In genomic region chr22:50293441-50294318, GRCh38 we compare ENCODE assay signal across 1 cellular context.
TF ChIP-seq lines count a peak whose summit lies in the region.

No MANE protein-coding gene starts in this region.

TF ChIP-seq in GM12878, 131 proteins besides CTCF, POLR2A, EP300 and RAD21:
- TF ChIP-seq ETV6 (conservative IDR thresholded peaks at IDR 0.05 in 1 of 2, IDR thresholded peaks at IDR 0.05 in 1 of 2; ENCODE audit: borderline replicate concordance in 1 of 2, low read depth in 1 of 2) (no peak), MEF2A (IDR thresholded peaks at IDR 0.05; ENCODE audit: insufficient read depth, low read depth, low read length) (no peak), MEF2B (IDR thresholded peaks at IDR 0.05; ENCODE audit: partially characterized antibody, poor library complexity, severe bottlenecking) (peak; percentile 38), ASH2L (IDR thresholded peaks at IDR 0.05; ENCODE audit: borderline replicate concordance, low read depth) (no peak), NKRF (conservative IDR thresholded peaks at IDR 0.05) (no peak), BCLAF1 (IDR thresholded peaks at IDR 0.05) (no peak), ZNF207 (IDR thresholded peaks at IDR 0.05; ENCODE audit: borderline replicate concordance) (no peak), SPI1 (IDR thresholded peaks at IDR 0.05; ENCODE audit: borderline replicate concordance, insufficient read depth, low read depth, low read length) (peak; percentile 80; the same call in 1 of the 2 replicates), MAX (IDR thresholded peaks at IDR 0.05; ENCODE audit: low read depth, low read length) (no peak), GATAD2B (conservative IDR thresholded peaks at IDR 0.05; ENCODE audit: low read depth) (peak; percentile 48; the same call in 1 of the 2 replicates), HSF1 (IDR thresholded peaks at IDR 0.05; ENCODE audit: low read depth, low read length) (no peak)
- TF ChIP-seq, protein P1, sequence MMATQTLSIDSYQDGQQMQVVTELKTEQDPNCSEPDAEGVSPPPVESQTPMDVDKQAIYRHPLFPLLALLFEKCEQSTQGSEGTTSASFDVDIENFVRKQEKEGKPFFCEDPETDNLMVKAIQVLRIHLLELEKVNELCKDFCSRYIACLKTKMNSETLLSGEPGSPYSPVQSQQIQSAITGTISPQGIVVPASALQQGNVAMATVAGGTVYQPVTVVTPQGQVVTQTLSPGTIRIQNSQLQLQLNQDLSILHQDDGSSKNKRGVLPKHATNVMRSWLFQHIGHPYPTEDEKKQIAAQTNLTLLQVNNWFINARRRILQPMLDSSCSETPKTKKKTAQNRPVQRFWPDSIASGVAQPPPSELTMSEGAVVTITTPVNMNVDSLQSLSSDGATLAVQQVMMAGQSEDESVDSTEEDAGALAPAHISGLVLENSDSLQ (IDR thresholded peaks at IDR 0.05) = no peak
TF ChIP-seq in GM12878: peak in this region for 3.
